Comparison of ENCODE assay signal across 8 cellular contexts in the genomic region with DNA sequence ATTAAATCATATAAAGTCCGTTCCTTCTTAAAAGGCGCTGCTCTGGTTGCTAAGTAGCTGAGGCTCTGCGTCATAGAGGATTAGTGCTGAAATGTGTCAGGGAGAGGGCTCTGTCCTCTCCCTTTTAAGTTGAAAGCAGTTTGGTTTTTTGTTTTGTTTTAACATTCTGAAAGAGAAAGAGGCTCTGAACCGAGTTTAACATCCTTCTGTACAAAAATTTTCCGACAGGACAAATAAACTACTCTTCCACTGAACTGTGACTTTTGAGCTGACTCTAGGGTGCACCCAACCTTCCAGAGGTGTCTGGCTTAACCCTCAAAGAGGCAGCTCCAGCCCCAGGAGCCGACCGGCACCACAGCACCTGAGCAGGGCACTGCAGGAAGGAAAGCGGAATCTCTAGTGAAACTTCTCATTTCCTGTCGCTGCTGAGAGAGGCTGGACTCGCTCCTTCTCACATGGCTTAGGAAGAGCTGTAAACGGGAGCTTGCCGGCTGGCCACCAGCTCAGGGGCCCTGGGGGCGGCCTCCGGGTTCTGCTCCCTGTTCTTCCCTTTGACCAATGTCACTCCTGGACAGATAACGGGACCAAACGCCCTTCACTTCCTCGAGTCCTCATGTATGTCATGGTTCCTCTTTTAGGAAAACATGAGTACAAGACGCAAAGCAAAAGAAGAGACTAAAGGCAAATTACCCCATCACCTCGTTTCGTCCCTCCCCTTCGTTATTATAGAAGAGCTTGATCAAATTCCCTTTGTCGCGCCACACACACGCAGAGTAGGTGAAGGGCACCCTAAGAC. TPM values are rescaled to one million over a fixed set of nuclear protein-coding genes. Genes with fewer than 3 reads are reported as not detected.
DNase-seq lines count a peak whose midpoint lies in the region; ATAC-seq and TF ChIP-seq lines count a peak whose summit lies in the region.

No MANE protein-coding gene starts in this region.

- peak overlapping the region; percentile 94 to 100 (median 97) for H3K4me3 Mint-ChIP-seq in IgD-negative memory B cell
- peak overlapping the region; percentile 86 for H3K4me3 Mint-ChIP-seq in activated CD8-positive, alpha-beta T cell treated with anti-CD3 and anti-CD28 coated beads, Interleukin-2, amount 10 ng/mL, durations not matched to agents 7 days and 5 days
- peak overlapping the region; percentile 98 for H3K4me3 Mint-ChIP-seq in natural killer cell

- peak; percentile 13 for DNase-seq in G401 (ENCODE audit: low spot score)
- peak; percentile 58 for DNase-seq in activated CD8-positive, alpha-beta T cell treated with anti-CD3 and anti-CD28 coated beads, Interleukin-2, amount 10 ng/mL, durations not matched to agents 7 days and 5 days
- DNase-seq in natural killer cell, result peak; percentile 47
- DNase-seq in thyroid gland, result peak; percentile 69 to 74
- no peak for DNase-seq in SW480 (ENCODE audit: low spot score)

- H3K27ac Mint-ChIP-seq in IgD-negative memory B cell (peak overlapping the region; percentile 89 to 98 (median 93)), natural killer cell (peak overlapping the region; percentile 95 to 97)
- peak overlapping the region; percentile 91 for H3K27ac Mint-ChIP-seq in activated CD8-positive, alpha-beta T cell treated with anti-CD3 and anti-CD28 coated beads, Interleukin-2, amount 10 ng/mL, durations not matched to agents 7 days and 5 days

- in situ Hi-C loops in G401 (cut with HindIII; ENCODE audit: low sequenced_read_pairs), result no loop called here

- H3K9me3 Mint-ChIP-seq in IgD-negative memory B cell, result no peaks in the 10 kb centered on the region
- H3K9me3 Mint-ChIP-seq in activated CD8-positive, alpha-beta T cell treated with anti-CD3 and anti-CD28 coated beads, Interleukin-2, amount 10 ng/mL, durations not matched to agents 7 days and 5 days (ENCODE audit: insufficient read depth), result no peaks in the 10 kb centered on the region
- H3K9me3 Mint-ChIP-seq in natural killer cell, result no peaks in the 10 kb centered on the region

- H3K27ac ChIP-seq in thyroid gland, result peak overlapping the region; percentile 68 to 81 (median 73)

- intact Hi-C loops in natural killer cell (cut with micrococcal nuclease), result loop anchor here (1.0 to 5.0 kb wide), 6 partner anchors 8 to 178 kb away; no protein-coding TSS in a partner anchor
- intact Hi-C loops in thyroid gland (cut with DNase I), result no loop called here

- no peaks in the 10 kb centered on the region for H3K36me3 ChIP-seq in thyroid gland

- H3K4me3 ChIP-seq in thyroid gland (replicated peaks in 1 of 3), result peak overlapping the region; percentile 25 to 60 (median 39)

- POLR2A ChIA-PET in activated CD8-positive, alpha-beta T cell treated with anti-CD3 and anti-CD28 coated beads, Interleukin-2, amount 10 ng/mL, durations not matched to agents 7 days and 5 days (lab: Charles Lee), result interaction anchor here (0.6 to 3.1 kb wide), 17 partner anchors 11 to 682 kb away, joined by 3 to 11 read pairs (median 4); partner anchors contain the start of gene EEIG2

- H3K4me1 Mint-ChIP-seq in IgD-negative memory B cell (peaks cover 26 to 30% (median 30%) of the 10 kb centered on the region in 3 donors), natural killer cell (peaks cover 47 to 55% of the 10 kb centered on the region in 2 donors)
- peaks cover 25% of the 10 kb centered on the region for H3K4me1 Mint-ChIP-seq in activated CD8-positive, alpha-beta T cell treated with anti-CD3 and anti-CD28 coated beads, Interleukin-2, amount 10 ng/mL, durations not matched to agents 7 days and 5 days (ENCODE audit: low read depth)

- CTCF ChIA-PET in activated CD8-positive, alpha-beta T cell treated with anti-CD3 and anti-CD28 coated beads, Interleukin-2, amount 10 ng/mL, durations not matched to agents 7 days and 5 days (lab: Charles Lee), result interaction anchor here (0.6 to 5.0 kb wide), 25 partner anchors 8 to 598 kb away, joined by 3 to 55 read pairs (median 4); no protein-coding TSS in a partner anchor

- no peaks in the 10 kb centered on the region for H3K27me3 ChIP-seq in thyroid gland

- ATAC-seq in GM21515 (IDR thresholded peaks at IDR 0.05; ENCODE audit: unreplicated experiment) (peak; percentile 81), esophagus mucosa (peak; percentile 44), natural killer cell (peak; percentile 69 to 82 (median 70))
- ATAC-seq in activated CD8-positive, alpha-beta T cell treated with anti-CD3 and anti-CD28 coated beads, Interleukin-2, amount 10 ng/mL, durations not matched to agents 7 days and 5 days, result peak; percentile 61

- H3K27me3 Mint-ChIP-seq in IgD-negative memory B cell, result no peaks in the 10 kb centered on the region
- peaks cover 3% of the 10 kb centered on the region for H3K27me3 Mint-ChIP-seq in activated CD8-positive, alpha-beta T cell treated with anti-CD3 and anti-CD28 coated beads, Interleukin-2, amount 10 ng/mL, durations not matched to agents 7 days and 5 days (ENCODE audit: low read depth)
- H3K27me3 Mint-ChIP-seq in natural killer cell (ENCODE audit: low read depth in 2 of 2), result no peaks in the 10 kb centered on the region

- TF ChIP-seq CTCF in natural killer cell (IDR thresholded peaks at IDR 0.05) (no peak), thyroid gland (IDR thresholded peaks at IDR 0.05) (no peak)

- WGBS in thyroid gland, 2 donors, result 1 to 2% methylated on average over 22 to 24 of the region's 24 CpGs

- peaks cover 6 to 7% of the 10 kb centered on the region in 2 donors for H3K4me1 ChIP-seq in thyroid gland

- H3K36me3 Mint-ChIP-seq in IgD-negative memory B cell, result peaks cover 5% of the 10 kb centered on the region
- peaks cover 3% of the 10 kb centered on the region for H3K36me3 Mint-ChIP-seq in activated CD8-positive, alpha-beta T cell treated with anti-CD3 and anti-CD28 coated beads, Interleukin-2, amount 10 ng/mL, durations not matched to agents 7 days and 5 days (ENCODE audit: low read depth)
- no peaks in the 10 kb centered on the region for H3K36me3 Mint-ChIP-seq in natural killer cell

- no peaks in the 10 kb centered on the region for H3K9me3 ChIP-seq in thyroid gland

- TF ChIP-seq POLR2A in thyroid gland (IDR thresholded peaks at IDR 0.05), result peak in 1 of 2 donors; percentile 50

RNA-seq across cellular contexts. Expression of gene VAV3, which starts 1.2 kb away (rescaled TPM):
- 0.34 TPM in 1 of 2 replicates, not detected in the other for total RNA-seq in G401 (2014; rRNA removed; shearing (Covaris generic))
- 7.9 TPM for polyA plus RNA-seq in IgD-negative memory B cell
- total RNA-seq in activated CD8-positive, alpha-beta T cell treated with anti-CD3 and anti-CD28 coated beads, Interleukin-2, amount 10 ng/mL, durations not matched to agents 7 days and 5 days, result 1 to 10 TPM; 5.2 to 6.9 TPM
- 50.7 TPM for total RNA-seq in esophagus mucosa
- total RNA-seq in natural killer cell, result 100 to 1,000 TPM in 1 of 3 donors, 10 to 100 TPM in 2; 95.8 to 101 (median 96.6) TPM
- 10 to 100 TPM; 14.8 to 22.8 (median 18.8) TPM for total RNA-seq in thyroid gland
